ENCODE assay signal across 8 cellular contexts in genomic region chr10:78973901-78974408, GRCh38.
A peak's percentile ranks its signal among the peaks of the same experiment; 100 is the strongest.
DNase-seq lines count a peak whose midpoint lies in the region; ATAC-seq and TF ChIP-seq lines count a peak whose summit lies in the region.

No MANE protein-coding gene starts in this region.

- H3K4me2 ChIP-seq in DND-41 (ENCODE audit: insufficient read depth, low read length): peak overlapping the region; percentile 75

- no peaks in the 10 kb centered on the region for H3K27me3 ChIP-seq in DND-41 (ENCODE audit: insufficient read depth, low read length, poor library complexity)
- no peaks in the 10 kb centered on the region for H3K27me3 ChIP-seq in right atrium auricular region
- no peaks in the 10 kb centered on the region for H3K27me3 ChIP-seq in psoas muscle (ENCODE audit: insufficient read depth in 3 of 3, low read length in 2 of 3)

- no peaks in the 10 kb centered on the region for H3K79me2 ChIP-seq in DND-41 (ENCODE audit: insufficient read depth, low read length)

- no peaks in the 10 kb centered on the region for H3K36me3 ChIP-seq in DND-41 (ENCODE audit: insufficient read depth, low read length)
- no peaks in the 10 kb centered on the region for H3K36me3 ChIP-seq in right atrium auricular region
- no peaks in the 10 kb centered on the region for H3K36me3 ChIP-seq in psoas muscle (ENCODE audit: insufficient read depth in 1 of 2, low read depth in 1 of 2)

- H2AFZ ChIP-seq in DND-41 (ENCODE audit: low read depth, low read length): peak overlapping the region; percentile 93

- POLR2A ChIA-PET in RWPE1 (lab: Yijun Ruan, JAX; ENCODE audit: low non-redundant PET): interaction anchor here (0.6 to 0.9 kb wide), 3 partner anchors 9 to 25 kb away, joined by 3 to 5 read pairs (median 4); no protein-coding TSS in a partner anchor

- H3K27ac ChIP-seq in DND-41 (ENCODE audit: low read length) (peak overlapping the region; percentile 95), RWPE1 (peak overlapping the region; percentile 98), angular gyrus (ENCODE audit: low read depth, low read length) (peak overlapping the region; percentile 75), right atrium auricular region (peak overlapping the region; percentile 97 to 99), psoas muscle (peak overlapping the region; percentile 99)

- no peaks in the 10 kb centered on the region for H4K20me1 ChIP-seq in DND-41 (ENCODE audit: insufficient read depth, low read length)

- CTCF ChIA-PET in RWPE1 (lab: Yijun Ruan, JAX): interaction anchor here (0.6 to 1.7 kb wide), 13 partner anchors 9 to 275 kb away, joined by 3 to 7 read pairs (median 3); no protein-coding TSS in a partner anchor

- intact Hi-C loops in psoas muscle (cut with DNase I): loop anchor here (2.0 kb wide), 3 partner anchors 49 to 97 kb away; partner anchors contain the start of gene ZMIZ1 (in 1 of the 2)

- TF ChIP-seq CTCF in DND-41 (IDR thresholded peaks at IDR 0.05; ENCODE audit: borderline replicate concordance, extremely low read depth, low read length, poor library complexity, severe bottlenecking): peak; percentile 24
- TF ChIP-seq CTCF in RWPE1 (conservative IDR thresholded peaks at IDR 0.05; ENCODE audit: low read depth): no peak
- peak in 1 of 2 donors; percentile 26 for TF ChIP-seq CTCF in right atrium auricular region (IDR thresholded peaks at IDR 0.05)
- TF ChIP-seq CTCF in psoas muscle (IDR thresholded peaks at IDR 0.05): peak; percentile 18

- WGBS in psoas muscle, 3 donors: 1 to 4% (median 1%) methylated on average over 19 to 41 of the region's 41 CpGs

- H3K9me3 ChIP-seq in DND-41 (ENCODE audit: insufficient read depth, low read length, severe bottlenecking) (no peaks in the 10 kb centered on the region), right atrium auricular region (no peaks in the 10 kb centered on the region), psoas muscle (no peaks in the 10 kb centered on the region)

- peak; percentile 65 for ATAC-seq in DND-41 (ENCODE audit: insufficient read depth, low read depth)
- ATAC-seq in psoas muscle: peak; percentile 55 to 67 (median 61)

- H3K9ac ChIP-seq in DND-41 (ENCODE audit: low read depth, low read length): peak overlapping the region; percentile 72

- peak; percentile 83 for DNase-seq in DND-41
- DNase-seq in H4 (ENCODE audit: low spot score): peak; percentile 81
- peak; percentile 70 for DNase-seq in LHCN-M2 (ENCODE audit: low read depth)
- DNase-seq in RWPE1 (ENCODE audit: low spot score): peak; percentile 88
- DNase-seq in right atrium auricular region (ENCODE audit: low spot score): peak; percentile 76
- peak; percentile 78 to 89 for DNase-seq in psoas muscle
- DNase-seq in superior temporal gyrus (ENCODE audit: extremely low spot score): no peak

- H3K4me1 ChIP-seq in DND-41 (ENCODE audit: insufficient read depth, low read length) (peaks cover 21% of the 10 kb centered on the region), right atrium auricular region (peaks cover 0 to 39% of the 10 kb centered on the region in 2 donors), psoas muscle (peaks cover 27% of the 10 kb centered on the region)

- peak overlapping the region; percentile 31 to 61; a peak in 3 of 4 replicates for H3K4me3 ChIP-seq in DND-41 (ENCODE audit: low read depth in 1 of 2, low read length in 2 of 2)
- H3K4me3 ChIP-seq in right atrium auricular region: peak overlapping the region; percentile 37 to 55
- peak overlapping the region; percentile 65 for H3K4me3 ChIP-seq in psoas muscle
